Comparison of ENCODE assay signal across 21 cellular contexts in the genomic region with DNA sequence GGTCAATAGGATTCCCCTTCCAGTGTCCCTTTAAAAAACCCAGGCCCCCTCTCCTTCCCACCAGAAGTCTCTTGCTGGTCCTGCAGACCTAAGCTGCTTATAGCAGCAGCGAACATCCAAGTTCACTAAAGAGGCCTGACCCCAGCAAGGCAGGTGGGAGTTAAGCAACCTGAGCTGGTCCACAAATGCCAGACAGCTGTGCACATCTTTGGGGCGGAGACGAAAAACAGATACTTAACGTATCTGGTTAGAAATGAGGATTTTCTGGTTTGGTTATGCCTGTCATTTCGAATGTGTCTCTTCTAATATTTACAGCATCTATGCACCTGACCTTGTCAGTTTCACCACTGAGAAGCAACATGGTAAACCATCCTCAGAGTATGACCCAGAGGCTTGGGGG.
"Had no signal": no experiment of that assay in that cellular context is flagged by ENCODE, and none has a peak within 500 bp of the region (broad histone marks: within the 10 kb centered on the region; RNA-seq: fewer than 3 reads in every experiment).

No MANE protein-coding gene starts in this region.

- H3K4me3 ChIP-seq: dorsolateral prefrontal cortex, gastroesophageal sphincter, left ventricle myocardium inferior, lower lobe of right lung, neural progenitor cell, ovary, right atrium auricular region, sigmoid colon, skin epidermis, stomach, thoracic aorta, transverse colon had no signal

- H3K36me3 ChIP-seq: gastroesophageal sphincter, left ventricle myocardium inferior, lower lobe of right lung, neural progenitor cell, ovary, right atrium auricular region, sigmoid colon, stomach, thoracic aorta, transverse colon had no signal

- H3K27me3 ChIP-seq: neural progenitor cell, ovary, right atrium auricular region, transverse colon had no signal

- H3K4me1 ChIP-seq: gastroesophageal sphincter, left ventricle myocardium inferior, lower lobe of right lung, neural progenitor cell, right atrium auricular region, sigmoid colon, stomach, transverse colon had no signal

- H3K27ac ChIP-seq: dorsolateral prefrontal cortex, gastroesophageal sphincter, left ventricle myocardium inferior, lower lobe of right lung, neural progenitor cell, ovary, right atrium auricular region, sigmoid colon, skin epidermis, stomach, thoracic aorta, transverse colon had no signal

- DNase-seq: cortex of kidney; dorsolateral prefrontal cortex; effector CD8-positive, alpha-beta T cell; glutamatergic neuron; immature natural killer cell; left ventricle myocardium inferior; lower lobe of right lung; natural killer cell; nucleus accumbens; ovary; sigmoid colon; stimulated activated naive CD4-positive, alpha-beta T cell; stomach; substantia nigra; transverse colon had no signal

- ATAC-seq: esophagus mucosa, gastroesophageal sphincter, lower lobe of right lung, natural killer cell had no signal

- H3K9me3 ChIP-seq: gastroesophageal sphincter, lower lobe of right lung, ovary, right atrium auricular region, sigmoid colon, stomach, thoracic aorta, transverse colon had no signal
